10 cellular contexts compared by ENCODE assay signal in genomic region chr18:31791817-31792579, GRCh38. TPM values are rescaled to one million over a fixed set of nuclear protein-coding genes. Genes with fewer than 3 reads are reported as not detected.
DNase-seq lines count a peak whose midpoint lies in the region; ATAC-seq and TF ChIP-seq lines count a peak whose summit lies in the region.
"Had no signal": no experiment of that assay in that cellular context is flagged by ENCODE, and none has a peak within 500 bp of the region (broad histone marks: within the 10 kb centered on the region; RNA-seq: fewer than 3 reads in every experiment).

No MANE protein-coding gene starts in this region.

- H3K4me1 Mint-ChIP-seq in natural killer cell treated with Interleukin-12 subunit alpha and Interleukin-12 subunit beta and Interleukin-15 and Interleukin-18, amount 100 ng/mL, for 72 hours (ENCODE audit: low read depth in 2 of 2): peaks cover 6 to 7% of the 10 kb centered on the region in 2 donors
- no peaks in the 10 kb centered on the region for H3K4me1 Mint-ChIP-seq in activated naive CD4-positive, alpha-beta T cell treated with anti-CD3 and anti-CD28 coated beads, Interleukin-2, amount 10 ng/mL, durations not matched to agents 7 days and 5 days

- H3K27me3 ChIP-seq in HL-60 (ENCODE audit: insufficient read depth, poor library complexity, severe bottlenecking): no peaks in the 10 kb centered on the region

- H3K27me3 Mint-ChIP-seq in natural killer cell treated with Interleukin-12 subunit alpha and Interleukin-12 subunit beta and Interleukin-15 and Interleukin-18, amount 100 ng/mL, for 72 hours: no peaks in the 10 kb centered on the region
- H3K27me3 Mint-ChIP-seq in activated naive CD4-positive, alpha-beta T cell treated with anti-CD3 and anti-CD28 coated beads, Interleukin-2, amount 10 ng/mL, durations not matched to agents 7 days and 5 days: peaks cover 3% of the 10 kb centered on the region

- no peaks in the 10 kb centered on the region for H3K9me3 Mint-ChIP-seq in natural killer cell treated with Interleukin-12 subunit alpha and Interleukin-12 subunit beta and Interleukin-15 and Interleukin-18, amount 100 ng/mL, for 72 hours
- H3K9me3 Mint-ChIP-seq in activated naive CD4-positive, alpha-beta T cell treated with anti-CD3 and anti-CD28 coated beads, Interleukin-2, amount 10 ng/mL, durations not matched to agents 7 days and 5 days: no peaks in the 10 kb centered on the region

- no peak for TF ChIP-seq CTCF in HL-60 (IDR thresholded peaks at IDR 0.05; ENCODE audit: insufficient read depth, low read length)

- H3K4me3 Mint-ChIP-seq in natural killer cell treated with Interleukin-12 subunit alpha and Interleukin-12 subunit beta and Interleukin-15 and Interleukin-18, amount 100 ng/mL, for 72 hours: no peak overlapping the region
- no peak overlapping the region for H3K4me3 Mint-ChIP-seq in activated naive CD4-positive, alpha-beta T cell treated with anti-CD3 and anti-CD28 coated beads, Interleukin-2, amount 10 ng/mL, durations not matched to agents 7 days and 5 days

- ATAC-seq in GM19035 (IDR thresholded peaks at IDR 0.05; ENCODE audit: unreplicated experiment): peak; percentile 97
- ATAC-seq in HG02759 (IDR thresholded peaks at IDR 0.05; ENCODE audit: unreplicated experiment): peak; percentile 86
- ATAC-seq in natural killer cell treated with Interleukin-12 subunit alpha and Interleukin-12 subunit beta and Interleukin-15 and Interleukin-18, amount 100 ng/mL, for 72 hours: peak; percentile 51 to 61

- no peaks in the 10 kb centered on the region for H3K36me3 Mint-ChIP-seq in natural killer cell treated with Interleukin-12 subunit alpha and Interleukin-12 subunit beta and Interleukin-15 and Interleukin-18, amount 100 ng/mL, for 72 hours
- H3K36me3 Mint-ChIP-seq in activated naive CD4-positive, alpha-beta T cell treated with anti-CD3 and anti-CD28 coated beads, Interleukin-2, amount 10 ng/mL, durations not matched to agents 7 days and 5 days: no peaks in the 10 kb centered on the region

- H3K4me3 ChIP-seq in HL-60 (replicated peaks; ENCODE audit: insufficient read depth, low read length): no peak overlapping the region

- peak; percentile 63 to 85 for DNase-seq in HL-60 (ENCODE audit: low read depth in 1 of 2, low spot score in 1 of 2)
- DNase-seq in natural killer cell treated with Interleukin-12 subunit alpha and Interleukin-12 subunit beta and Interleukin-15 and Interleukin-18, amount 100 ng/mL, for 72 hours (ENCODE audit: low spot score): no peak
- no peak for DNase-seq in activated CD8-positive, alpha-beta memory T cell treated with anti-CD3 and anti-CD28 coated beads for 24 hours
- no peak for DNase-seq in foreskin melanocyte
- no peak for DNase-seq in DMS79 treated with DMSO at 0.1 percent for 48 hours (lab: John Stamatoyannopoulos, UW)
- no peak for DNase-seq in activated naive CD4-positive, alpha-beta T cell treated with anti-CD3 and anti-CD28 coated beads, Interleukin-2, amount 10 ng/mL, durations not matched to agents 7 days and 5 days
- DNase-seq: activated gamma-delta T cell, Right ventricle myocardium superior had no signal

- peak overlapping the region; percentile 24 for H3K27ac ChIP-seq in HL-60 (replicated peaks)

- CTCF ChIA-PET in activated naive CD4-positive, alpha-beta T cell treated with anti-CD3 and anti-CD28 coated beads, Interleukin-2, amount 10 ng/mL, durations not matched to agents 7 days and 5 days (lab: Charles Lee): no interaction called here

- H3K27ac Mint-ChIP-seq in natural killer cell treated with Interleukin-12 subunit alpha and Interleukin-12 subunit beta and Interleukin-15 and Interleukin-18, amount 100 ng/mL, for 72 hours: no peak overlapping the region
- H3K27ac Mint-ChIP-seq in activated naive CD4-positive, alpha-beta T cell treated with anti-CD3 and anti-CD28 coated beads, Interleukin-2, amount 10 ng/mL, durations not matched to agents 7 days and 5 days: no peak overlapping the region

RNA-seq across cellular contexts. Expression of gene SLC25A52, which starts 31.3 kb away (rescaled TPM):
- under 1 TPM in 1 of 2 donors, not detected in 1; 0.45 TPM for total RNA-seq in natural killer cell treated with Interleukin-12 subunit alpha and Interleukin-12 subunit beta and Interleukin-15 and Interleukin-18, amount 100 ng/mL, for 72 hours
- total RNA-seq: Right ventricle myocardium superior had no signal

Comparison
In these comparisons a context has a peak if more than half of its experiments do, and no peak if none do; other contexts are left out.
1. DNase-seq: peak in HL-60 (2 of 2); none in natural killer cell treated with Interleukin-12 subunit alpha and Interleukin-12 subunit beta and Interleukin-15 and Interleukin-18, amount 100 ng/mL, for 72 hours (single experiment), activated CD8-positive, alpha-beta memory T cell treated with anti-CD3 and anti-CD28 coated beads for 24 hours (single experiment), foreskin melanocyte (single experiment), DMS79 treated with DMSO at 0.1 percent for 48 hours (single experiment) and activated naive CD4-positive, alpha-beta T cell treated with anti-CD3 and anti-CD28 coated beads, Interleukin-2, amount 10 ng/mL, durations not matched to agents 7 days and 5 days (single experiment).
2. Peak in every context shown above with its lines, with median percentiles within 50 percentile points of each other: ATAC-seq.